Comparison of ENCODE assay signal across 21 cellular contexts in genomic region chr1:78177708-78178270, GRCh38.
"Had no signal": no experiment of that assay in that cellular context is flagged by ENCODE, and none has a peak within 500 bp of the region (broad histone marks: within the 10 kb centered on the region; RNA-seq: fewer than 3 reads in every experiment).

No MANE protein-coding gene starts in this region.

- H3K9me3 ChIP-seq: gastroesophageal sphincter, psoas muscle, testis, tibial nerve, upper lobe of right lung, vagina had no signal

- H3K27me3 ChIP-seq: gastroesophageal sphincter, testis, tibial nerve, upper lobe of right lung, vagina had no signal

- H3K4me3 ChIP-seq: gastroesophageal sphincter, lung, psoas muscle, skin epidermis, testis, tibial nerve, upper lobe of right lung, vagina had no signal

- DNase-seq: effector memory CD4-positive, alpha-beta T cell; glutamatergic neuron; left ventricle myocardium superior; mesenchymal stem cell; midbrain; naive thymus-derived CD4-positive, alpha-beta T cell; nephron progenitor cell; psoas muscle; stimulated activated CD4-positive, alpha-beta T cell treated with anti-CD3 and anti-CD28 coated beads, Interleukin-2, amount 100 ng/mL, for 24 hours; stimulated activated CD4-positive, alpha-beta T cell treated with anti-CD3 and anti-CD28 coated beads, Interleukin-4, amount 100 ng/mL, for 4 hours; stimulated activated naive B cell treated with anti-CD40 and anti-IgM and Interleukin-4, amounts not matched to agents 10 μg/mL and 1 μg/mL and 100 μg/mL, for 72 hours; stimulated activated naive CD8-positive, alpha-beta T cell treated with anti-CD3 and anti-CD28 coated beads, Interleukin-15, amount 100 ng/mL, for 72 hours; testis; upper lobe of right lung had no signal

- H3K27ac Mint-ChIP-seq: naive thymus-derived CD4-positive, alpha-beta T cell; nephron progenitor cell; stimulated activated naive B cell treated with anti-CD40 and anti-IgM and Interleukin-4, amounts not matched to agents 10 μg/mL and 1 μg/mL and 100 μg/mL, for 72 hours; stimulated activated naive CD8-positive, alpha-beta T cell treated with anti-CD3 and anti-CD28 coated beads, Interleukin-15, amount 100 ng/mL, for 72 hours had no signal

- ATAC-seq: esophagus mucosa; gastroesophageal sphincter; left ventricle myocardium superior; naive thymus-derived CD4-positive, alpha-beta T cell; psoas muscle; sciatic nerve; stimulated activated naive B cell treated with anti-CD40 and anti-IgM and Interleukin-4, amounts not matched to agents 10 μg/mL and 1 μg/mL and 100 μg/mL, for 72 hours; stimulated activated naive CD8-positive, alpha-beta T cell treated with anti-CD3 and anti-CD28 coated beads, Interleukin-15, amount 100 ng/mL, for 72 hours; upper lobe of right lung had no signal

- H3K4me3 Mint-ChIP-seq: naive thymus-derived CD4-positive, alpha-beta T cell; nephron progenitor cell; stimulated activated naive B cell treated with anti-CD40 and anti-IgM and Interleukin-4, amounts not matched to agents 10 μg/mL and 1 μg/mL and 100 μg/mL, for 72 hours; stimulated activated naive CD8-positive, alpha-beta T cell treated with anti-CD3 and anti-CD28 coated beads, Interleukin-15, amount 100 ng/mL, for 72 hours had no signal

- H3K36me3 ChIP-seq: gastroesophageal sphincter, tibial nerve, upper lobe of right lung, vagina had no signal

- H3K4me1 ChIP-seq: gastroesophageal sphincter, psoas muscle, testis, tibial nerve, upper lobe of right lung had no signal

- H3K27me3 Mint-ChIP-seq: stimulated activated naive B cell treated with anti-CD40 and anti-IgM and Interleukin-4, amounts not matched to agents 10 μg/mL and 1 μg/mL and 100 μg/mL, for 72 hours; stimulated activated naive CD8-positive, alpha-beta T cell treated with anti-CD3 and anti-CD28 coated beads, Interleukin-15, amount 100 ng/mL, for 72 hours had no signal

- H3K27ac ChIP-seq: gastroesophageal sphincter, psoas muscle, skin epidermis, testis, tibial nerve, upper lobe of right lung, vagina had no signal

- H3K4me1 Mint-ChIP-seq: nephron progenitor cell; stimulated activated naive B cell treated with anti-CD40 and anti-IgM and Interleukin-4, amounts not matched to agents 10 μg/mL and 1 μg/mL and 100 μg/mL, for 72 hours; stimulated activated naive CD8-positive, alpha-beta T cell treated with anti-CD3 and anti-CD28 coated beads, Interleukin-15, amount 100 ng/mL, for 72 hours had no signal

- H3K36me3 Mint-ChIP-seq: naive thymus-derived CD4-positive, alpha-beta T cell; stimulated activated naive B cell treated with anti-CD40 and anti-IgM and Interleukin-4, amounts not matched to agents 10 μg/mL and 1 μg/mL and 100 μg/mL, for 72 hours had no signal

- H3K9me3 Mint-ChIP-seq: nephron progenitor cell; stimulated activated naive B cell treated with anti-CD40 and anti-IgM and Interleukin-4, amounts not matched to agents 10 μg/mL and 1 μg/mL and 100 μg/mL, for 72 hours; stimulated activated naive CD8-positive, alpha-beta T cell treated with anti-CD3 and anti-CD28 coated beads, Interleukin-15, amount 100 ng/mL, for 72 hours had no signal
